ENCODE assay signal across 12 cellular contexts in the genomic region with DNA sequence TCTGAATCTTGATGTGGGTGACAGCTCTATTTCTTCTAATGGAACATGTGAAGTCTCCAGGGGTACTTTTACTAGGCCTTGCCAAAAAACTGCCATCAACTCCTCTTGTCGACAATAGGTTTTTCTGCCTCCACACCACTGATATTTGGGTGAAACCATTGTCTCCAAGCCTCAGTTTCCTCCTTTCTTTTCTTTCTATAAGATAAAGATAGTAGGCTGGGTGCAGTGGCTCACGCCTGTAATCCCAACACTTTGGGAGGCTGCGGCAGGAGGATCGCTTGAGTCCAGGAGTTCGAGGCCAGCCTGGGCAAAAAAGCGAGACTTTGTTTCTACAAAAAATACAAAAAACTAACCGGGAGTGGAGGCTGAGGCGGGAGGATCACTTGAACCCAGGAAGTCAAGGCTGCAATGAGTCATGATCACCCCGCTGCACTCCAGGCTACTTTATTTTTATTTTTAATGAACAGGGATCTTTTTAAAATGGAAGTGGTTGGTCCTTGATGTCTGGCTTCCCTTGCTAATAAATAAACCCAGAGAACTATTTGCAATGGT.
DNase-seq lines count a peak whose midpoint lies in the region; ATAC-seq, FAIRE-seq and TF ChIP-seq lines count a peak whose summit lies in the region.
"Had no signal": no experiment of that assay in that cellular context is flagged by ENCODE, and none has a peak within 500 bp of the region (broad histone marks: within the 10 kb centered on the region; RNA-seq: fewer than 3 reads in every experiment).

No MANE protein-coding gene starts in this region.

- POLR2A ChIA-PET in activated CD4-positive, alpha-beta T cell treated with anti-CD3 and anti-CD28 coated beads for 36 hours (lab: Charles Lee), result interaction anchor here (0.8 to 1.2 kb wide), 3 partner anchors 121 to 166 kb away, joined by 3 to 8 read pairs (median 4); a partner anchor contains a TSS
- POLR2A ChIA-PET in GM12878 (lab: Charles Lee), result interaction anchor here (0.7 to 2.0 kb wide), 12 partner anchors 33 to 238 kb away, joined by 3 to 21 read pairs (median 3); no protein-coding TSS in a partner anchor

- H3K9ac ChIP-seq in KMS-11, result no peak overlapping the region; the same call in 1 of the 2 replicates
- peak overlapping the region; percentile 28 for H3K9ac ChIP-seq in GM12878 (ENCODE audit: control insufficient read depth, insufficient read depth, low read length)

- peak overlapping the region; percentile 94 for H3K27ac Mint-ChIP-seq in activated CD4-positive, alpha-beta T cell treated with anti-CD3 and anti-CD28 coated beads for 36 hours

- H3K4me1 Mint-ChIP-seq in activated CD4-positive, alpha-beta T cell treated with anti-CD3 and anti-CD28 coated beads for 36 hours, result peaks cover 75% of the 10 kb centered on the region

- H3K79me2 ChIP-seq in KMS-11 (ENCODE audit: insufficient read depth, low read depth) (no peaks in the 10 kb centered on the region), GM12878 (ENCODE audit: control insufficient read depth, insufficient read depth, low read length) (peaks cover 12% of the 10 kb centered on the region)

- H3K4me3 Mint-ChIP-seq in activated CD4-positive, alpha-beta T cell treated with anti-CD3 and anti-CD28 coated beads for 36 hours, result peak overlapping the region; percentile 62
- H3K4me3 Mint-ChIP-seq: neural crest cell had no signal

- no peak for ATAC-seq in activated CD4-positive, alpha-beta T cell treated with anti-CD3 and anti-CD28 coated beads for 36 hours
- ATAC-seq in GM12878, result no peak

- no peaks in the 10 kb centered on the region for H3K27me3 ChIP-seq in KMS-11 (ENCODE audit: insufficient read depth, low read depth)
- no peaks in the 10 kb centered on the region for H3K27me3 ChIP-seq in GM12878 (replicated peaks in 1 of 2; ENCODE audit: control insufficient read depth in 2 of 2, insufficient read depth in 2 of 2, low read length in 1 of 2)
- H3K27me3 ChIP-seq: colonic mucosa, esophagus squamous epithelium had no signal

- H4K20me1 ChIP-seq in KMS-11 (ENCODE audit: insufficient read depth) (no peaks in the 10 kb centered on the region), GM12878 (ENCODE audit: control insufficient read depth, insufficient read depth) (no peaks in the 10 kb centered on the region)

- CTCF ChIA-PET in activated CD4-positive, alpha-beta T cell treated with anti-CD3 and anti-CD28 coated beads for 36 hours (lab: Charles Lee), result interaction anchor here (0.6 to 3.8 kb wide), 30 partner anchors 8 to 300 kb away, joined by 3 to 88 read pairs (median 4); a partner anchor contains a TSS
- CTCF ChIA-PET in GM12878 (lab: Yijun Ruan, JAX), result interaction anchor here (0.6 to 4.0 kb wide), 42 partner anchors 10 to 393 kb away, joined by 3 to 174 read pairs (median 4); a partner anchor contains a TSS

- TF ChIP-seq POLR2A in GM12878 (IDR thresholded peaks at IDR 0.05; ENCODE audit: low read depth, low read length), result no peak

- peak overlapping the region; percentile 77 for H2AFZ ChIP-seq in KMS-11 (ENCODE audit: low read depth)
- peak overlapping the region; percentile 57 for H2AFZ ChIP-seq in GM12878 (ENCODE audit: control insufficient read depth, low read depth, low read length)

- no peak for FAIRE-seq in GM12878 (lab: Jason Lieb, UNC)

- H3K27ac ChIP-seq in KMS-11 (peak overlapping the region; percentile 49; the same call in 1 of the 2 replicates), GM12878 (ENCODE audit: control insufficient read depth, insufficient read depth) (peak overlapping the region; percentile 64), skin epidermis (peak overlapping the region in 14 of 21 experiments; percentile 2 to 70 (median 59))

- TF ChIP-seq CTCF in KMS-11 (conservative IDR thresholded peaks at IDR 0.05; ENCODE audit: low read depth, low read length) (no peak), GM12878 (IDR thresholded peaks at IDR 0.05 in 2 of 3, conservative IDR thresholded peaks at IDR 0.05 in 1 of 3; ENCODE audit: control insufficient read depth in 2 of 3, extremely low read depth in 1 of 3, insufficient read depth in 1 of 3, low read depth in 3 of 3, low read length in 3 of 3) (no peak)

- peaks cover 6% of the 10 kb centered on the region for H3K36me3 Mint-ChIP-seq in activated CD4-positive, alpha-beta T cell treated with anti-CD3 and anti-CD28 coated beads for 36 hours (ENCODE audit: low read depth)

- TF ChIP-seq RAD21 in GM12878 (IDR thresholded peaks at IDR 0.05; ENCODE audit: insufficient read depth, low read depth, low read length), result no peak

- H3K4me2 ChIP-seq in KMS-11, result peak overlapping the region; percentile 84
- peak overlapping the region; percentile 64 for H3K4me2 ChIP-seq in GM12878 (ENCODE audit: control insufficient read depth, insufficient read depth)

- H3K4me1 ChIP-seq in KMS-11 (ENCODE audit: low read depth, poor library complexity, severe bottlenecking) (peaks cover 65% of the 10 kb centered on the region), GM12878 (ENCODE audit: control insufficient read depth, insufficient read depth, low read length) (peaks cover 39% of the 10 kb centered on the region)
- H3K4me1 ChIP-seq: HAP-1 had no signal

- in situ Hi-C loops in GM12878 (cut with MboI), result loop anchor here (5.0 to 10.0 kb wide), 4 partner anchors 95 to 298 kb away; a partner anchor contains a TSS

- peaks cover 2% of the 10 kb centered on the region; the same call in 2 of the 3 replicates for H3K9me3 ChIP-seq in GM12878 (replicated peaks; ENCODE audit: control insufficient read depth, insufficient read depth, low read length)
- H3K9me3 ChIP-seq: colonic mucosa, esophagus squamous epithelium, HAP-1 had no signal

- SMC1A ChIA-PET in GM12878 (lab: Charles Lee; ENCODE audit: uncharacterized antibody, unreplicated experiment), result interaction anchor here (0.7 to 6.6 kb wide), 49 partner anchors 10 to 402 kb away, joined by 3 to 117 read pairs (median 5); a partner anchor contains a TSS

- RAD21 ChIA-PET in GM12878 (lab: Charles Lee; ENCODE audit: unreplicated experiment), result interaction anchor here (0.8 to 4.0 kb wide), 46 partner anchors 10 to 630 kb away, joined by 3 to 127 read pairs (median 6); a partner anchor contains a TSS

- peaks cover 7% of the 10 kb centered on the region for H3K9me3 Mint-ChIP-seq in activated CD4-positive, alpha-beta T cell treated with anti-CD3 and anti-CD28 coated beads for 36 hours (ENCODE audit: low read depth)

- H3K36me3 ChIP-seq in KMS-11 (ENCODE audit: insufficient read depth), result no peaks in the 10 kb centered on the region
- H3K36me3 ChIP-seq in GM12878 (ENCODE audit: control insufficient read depth in 2 of 2, insufficient read depth in 2 of 2, low read length in 1 of 2), result no peaks in the 10 kb centered on the region
- H3K36me3 ChIP-seq: colonic mucosa, esophagus squamous epithelium, HAP-1 had no signal

- no TSS peak for BruUV-seq in GM12878 (replicated peaks; lab: Mats Ljungman, UMichigan)

- 72% methylated on average over 9 of the region's 9 CpGs for WGBS in GM12878 (ENCODE audit: insufficient coverage, insufficient replicate concordance, low lambda C conversion rate, missing lambda C conversion rate)

- no peak for DNase-seq in activated CD4-positive, alpha-beta T cell treated with anti-CD3 and anti-CD28 coated beads for 36 hours
- no peak for DNase-seq in activated CD4-positive, alpha-beta T cell treated with anti-CD3 and anti-CD28 coated beads for 48 hours
- DNase-seq in GM12878 (ENCODE audit: low read depth, low spot score) (no peak), mesenteric fat pad (ENCODE audit: low spot score) (no peak), NCI-H82 treated with DMSO at 0.1 percent for 48 hours (lab: John Stamatoyannopoulos, UW; ENCODE audit: unreplicated experiment) (no peak), DMS53 treated with DMSO at 0.1 percent for 48 hours (lab: John Stamatoyannopoulos, UW; ENCODE audit: unreplicated experiment) (no peak)

- H3K4me3 ChIP-seq in KMS-11 (IDR thresholded peaks at IDR 0.05; ENCODE audit: insufficient read depth, low read depth, low read length) (no peak overlapping the region), GM12878 (peak overlapping the region; percentile 49), skin epidermis (no peak overlapping the region)
- H3K4me3 ChIP-seq: colonic mucosa, HAP-1 had no signal

- no peaks in the 10 kb centered on the region for H3K27me3 Mint-ChIP-seq in activated CD4-positive, alpha-beta T cell treated with anti-CD3 and anti-CD28 coated beads for 36 hours

- intact Hi-C loops in activated CD4-positive, alpha-beta T cell treated with anti-CD3 and anti-CD28 coated beads for 36 hours (cut with DNase I, micrococcal nuclease), result loop anchor here in 1 of 2 experiments (1.0 kb wide), 1 partner anchor 238 kb away; no protein-coding TSS in a partner anchor
- intact Hi-C loops in GM12878 (cut with micrococcal nuclease; ENCODE audit: unreplicated experiment), result loop anchor here (1.0 to 5.0 kb wide), 3 partner anchors 46 to 238 kb away; no protein-coding TSS in a partner anchor

- no peak for TF ChIP-seq EP300 in GM12878 (IDR thresholded peaks at IDR 0.05; ENCODE audit: borderline replicate concordance in 1 of 2, control insufficient read depth in 1 of 2, low read depth in 2 of 2, low read length in 2 of 2)

TF ChIP-seq in GM12878, 131 proteins besides CTCF, POLR2A, EP300 and RAD21:
- TF ChIP-seq, protein P1, sequence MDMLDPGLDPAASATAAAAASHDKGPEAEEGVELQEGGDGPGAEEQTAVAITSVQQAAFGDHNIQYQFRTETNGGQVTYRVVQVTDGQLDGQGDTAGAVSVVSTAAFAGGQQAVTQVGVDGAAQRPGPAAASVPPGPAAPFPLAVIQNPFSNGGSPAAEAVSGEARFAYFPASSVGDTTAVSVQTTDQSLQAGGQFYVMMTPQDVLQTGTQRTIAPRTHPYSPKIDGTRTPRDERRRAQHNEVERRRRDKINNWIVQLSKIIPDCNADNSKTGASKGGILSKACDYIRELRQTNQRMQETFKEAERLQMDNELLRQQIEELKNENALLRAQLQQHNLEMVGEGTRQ (IDR thresholded peaks at IDR 0.05; ENCODE audit: borderline replicate concordance, low read depth, low read length), result no peak
- TF ChIP-seq ZNF217 (IDR thresholded peaks at IDR 0.05), result 0 out of 2 replicates have a peak, but pooled peaks have one; percentile 22
- TF ChIP-seq, protein P2, sequence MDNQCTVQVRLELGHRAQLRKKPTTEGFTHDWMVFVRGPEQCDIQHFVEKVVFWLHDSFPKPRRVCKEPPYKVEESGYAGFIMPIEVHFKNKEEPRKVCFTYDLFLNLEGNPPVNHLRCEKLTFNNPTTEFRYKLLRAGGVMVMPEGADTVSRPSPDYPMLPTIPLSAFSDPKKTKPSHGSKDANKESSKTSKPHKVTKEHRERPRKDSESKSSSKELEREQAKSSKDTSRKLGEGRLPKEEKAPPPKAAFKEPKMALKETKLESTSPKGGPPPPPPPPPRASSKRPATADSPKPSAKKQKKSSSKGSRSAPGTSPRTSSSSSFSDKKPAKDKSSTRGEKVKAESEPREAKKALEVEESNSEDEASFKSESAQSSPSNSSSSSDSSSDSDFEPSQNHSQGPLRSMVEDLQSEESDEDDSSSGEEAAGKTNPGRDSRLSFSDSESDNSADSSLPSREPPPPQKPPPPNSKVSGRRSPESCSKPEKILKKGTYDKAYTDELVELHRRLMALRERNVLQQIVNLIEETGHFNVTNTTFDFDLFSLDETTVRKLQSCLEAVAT (IDR thresholded peaks at IDR 0.05), result peak; percentile 93
TF ChIP-seq in GM12878: peak in this region for 2.
